14 cellular contexts compared by ENCODE assay signal in genomic region chrX:51891245-51891644, GRCh38. TPM values are rescaled to one million over a fixed set of nuclear protein-coding genes. Genes with fewer than 3 reads are reported as not detected.
DNase-seq lines count a peak whose midpoint lies in the region; ATAC-seq and TF ChIP-seq lines count a peak whose summit lies in the region.
"Had no signal": no experiment of that assay in that cellular context is flagged by ENCODE, and none has a peak within 500 bp of the region (broad histone marks: within the 10 kb centered on the region; RNA-seq: fewer than 3 reads in every experiment).

No MANE protein-coding gene starts in this region.

- intact Hi-C loops in left ventricle myocardium inferior (cut with micrococcal nuclease): no loop called here
- intact Hi-C loops in Right ventricle myocardium superior (cut with DNase I): no loop called here
- intact Hi-C loops in activated T-helper 1 cell treated with anti-CD3 and anti-CD28 coated beads, Interleukin-12 subunit alpha, Interleukin-12 subunit beta, Interleukin-2, Interleukin-4 antibody, amounts not matched to agents 30 ng/mL and 10 ng/mL and 1 ng/mL, durations not matched to agents 14 hours and 24 hours and 36 hours (cut with micrococcal nuclease): loop anchor here (5.0 kb wide), 1 partner anchor 1201 kb away; the partner anchor contains the start of gene KANTR

- H3K36me3 ChIP-seq in left ventricle myocardium inferior (no peaks in the 10 kb centered on the region), mesenchymal stem cell (ENCODE audit: control insufficient read depth in 1 of 2, insufficient read depth in 2 of 2, low read depth in 1 of 2, low read length in 2 of 2) (peaks cover 10 to 11% of the 10 kb centered on the region in 2 experiments)
- H3K36me3 ChIP-seq: Peyer's patch had no signal

- in situ Hi-C loops in ACHN (cut with HindIII; ENCODE audit: low pct_ligation_motif_present, low pct_unique_long_range_greater_than_20kb, low sequenced_read_pairs): no loop called here

- no peak overlapping the region for H3K27ac Mint-ChIP-seq in activated T-helper 1 cell treated with anti-CD3 and anti-CD28 coated beads, Interleukin-12 subunit alpha, Interleukin-12 subunit beta, Interleukin-2, Interleukin-4 antibody, amounts not matched to agents 30 ng/mL and 10 ng/mL and 1 ng/mL, durations not matched to agents 14 hours and 24 hours and 36 hours
- peak overlapping the region; percentile 62 for H3K27ac Mint-ChIP-seq in type B pancreatic cell

- peaks cover 22% of the 10 kb centered on the region for H3K4me1 Mint-ChIP-seq in activated T-helper 1 cell treated with anti-CD3 and anti-CD28 coated beads, Interleukin-12 subunit alpha, Interleukin-12 subunit beta, Interleukin-2, Interleukin-4 antibody, amounts not matched to agents 30 ng/mL and 10 ng/mL and 1 ng/mL, durations not matched to agents 14 hours and 24 hours and 36 hours (ENCODE audit: low read depth)
- peaks cover 9% of the 10 kb centered on the region for H3K4me1 Mint-ChIP-seq in type B pancreatic cell (ENCODE audit: unreplicated experiment)

- H3K36me3 Mint-ChIP-seq in activated T-helper 1 cell treated with anti-CD3 and anti-CD28 coated beads, Interleukin-12 subunit alpha, Interleukin-12 subunit beta, Interleukin-2, Interleukin-4 antibody, amounts not matched to agents 30 ng/mL and 10 ng/mL and 1 ng/mL, durations not matched to agents 14 hours and 24 hours and 36 hours (ENCODE audit: low read depth): peaks cover 2% of the 10 kb centered on the region
- H3K36me3 Mint-ChIP-seq in type B pancreatic cell: peaks cover 8% of the 10 kb centered on the region

- no CpG with 5 or more reads among the region's 1 CpG for WGBS in mesenchymal stem cell

- TF ChIP-seq CTCF in left ventricle myocardium inferior (IDR thresholded peaks at IDR 0.05; ENCODE audit: borderline replicate concordance): no peak
- TF ChIP-seq CTCF in type B pancreatic cell (conservative IDR thresholded peaks at IDR 0.05): no peak

- no peaks in the 10 kb centered on the region for H3K27me3 ChIP-seq in left ventricle myocardium inferior (ENCODE audit: low read depth)
- H3K27me3 ChIP-seq in mesenchymal stem cell (ENCODE audit: control insufficient read depth in 1 of 2, insufficient read depth in 1 of 2, low read length in 2 of 2): no peaks in the 10 kb centered on the region
- H3K27me3 ChIP-seq: Peyer's patch had no signal

- H2AK5ac ChIP-seq in mesenchymal stem cell (ENCODE audit: low read length, severe bottlenecking): no peak overlapping the region

- no peak overlapping the region for H3K4ac ChIP-seq in mesenchymal stem cell (ENCODE audit: low read depth in 1 of 2, low read length in 2 of 2)

- no peaks in the 10 kb centered on the region for H3K9me3 ChIP-seq in left ventricle myocardium inferior (replicated peaks)
- no peaks in the 10 kb centered on the region for H3K9me3 ChIP-seq in mesenchymal stem cell (ENCODE audit: control insufficient read depth, low read length)
- H3K9me3 ChIP-seq: Peyer's patch, psoas muscle had no signal

- no peak overlapping the region for H3K4me2 ChIP-seq in mesenchymal stem cell (ENCODE audit: low read length, poor library complexity, severe bottlenecking)

- ATAC-seq in Right ventricle myocardium superior (ENCODE audit: poor library complexity): no peak
- ATAC-seq: GM12878 had no signal

- H3K4me3 ChIP-seq in left ventricle myocardium inferior: no peak overlapping the region
- peak overlapping the region in 1 of 2 experiments; percentile 49 for H3K4me3 ChIP-seq in mesenchymal stem cell (ENCODE audit: insufficient read depth in 1 of 2, low read depth in 1 of 2, low read length in 2 of 2)
- H3K4me3 ChIP-seq: GM12878, Peyer's patch, psoas muscle had no signal

- H2BK15ac ChIP-seq in mesenchymal stem cell (ENCODE audit: low read depth, poor library complexity, severe bottlenecking): no peak overlapping the region

- no peak overlapping the region for H3K14ac ChIP-seq in mesenchymal stem cell (ENCODE audit: low read length in 2 of 2)

- H3K9me3 Mint-ChIP-seq in activated T-helper 1 cell treated with anti-CD3 and anti-CD28 coated beads, Interleukin-12 subunit alpha, Interleukin-12 subunit beta, Interleukin-2, Interleukin-4 antibody, amounts not matched to agents 30 ng/mL and 10 ng/mL and 1 ng/mL, durations not matched to agents 14 hours and 24 hours and 36 hours: no peaks in the 10 kb centered on the region
- no peaks in the 10 kb centered on the region for H3K9me3 Mint-ChIP-seq in type B pancreatic cell

- peaks cover 13% of the 10 kb centered on the region for H3K4me1 ChIP-seq in left ventricle myocardium inferior
- H3K4me1 ChIP-seq in mesenchymal stem cell (ENCODE audit: control insufficient read depth, insufficient read depth, low read depth, low read length): peaks cover 7% of the 10 kb centered on the region
- H3K4me1 ChIP-seq: Peyer's patch, psoas muscle had no signal

- no peak overlapping the region for H2AFZ ChIP-seq in mesenchymal stem cell (ENCODE audit: low read depth, low read length)

- DNase-seq in left ventricle myocardium inferior (no peak), Right ventricle myocardium superior (no peak), mesenchymal stem cell (no peak), type B pancreatic cell (ENCODE audit: extremely low spot score, unreplicated experiment) (no peak), ACHN (no peak), NCI-H1105 (lab: John Stamatoyannopoulos, UW) (no peak), ureter (ENCODE audit: low spot score) (no peak)
- DNase-seq in activated T-helper 1 cell treated with anti-CD3 and anti-CD28 coated beads, Interleukin-12 subunit alpha, Interleukin-12 subunit beta, Interleukin-2, Interleukin-4 antibody, amounts not matched to agents 30 ng/mL and 10 ng/mL and 1 ng/mL, durations not matched to agents 14 hours and 24 hours and 36 hours (ENCODE audit: low spot score): no peak
- DNase-seq: DND-41, NCI-H1436 treated with DMSO at 0.1 percent for 48 hours, T-helper 9 cell had no signal

- H4K91ac ChIP-seq in mesenchymal stem cell (ENCODE audit: low read length): no peak overlapping the region

- no peak overlapping the region for H3K18ac ChIP-seq in mesenchymal stem cell (ENCODE audit: low read depth in 1 of 2, low read length in 2 of 2)

- peak overlapping the region; percentile 70 for H3K9ac ChIP-seq in mesenchymal stem cell (ENCODE audit: low read length)

- no peaks in the 10 kb centered on the region for H3K79me1 ChIP-seq in mesenchymal stem cell (replicated peaks; ENCODE audit: low read length, poor library complexity, severe bottlenecking)

- H3K4me3 Mint-ChIP-seq in activated T-helper 1 cell treated with anti-CD3 and anti-CD28 coated beads, Interleukin-12 subunit alpha, Interleukin-12 subunit beta, Interleukin-2, Interleukin-4 antibody, amounts not matched to agents 30 ng/mL and 10 ng/mL and 1 ng/mL, durations not matched to agents 14 hours and 24 hours and 36 hours: peak overlapping the region; percentile 24
- peak overlapping the region; percentile 58 for H3K4me3 Mint-ChIP-seq in type B pancreatic cell

- no peak overlapping the region for H4K8ac ChIP-seq in mesenchymal stem cell (ENCODE audit: low read length)

- no peak overlapping the region for H2BK120ac ChIP-seq in mesenchymal stem cell (ENCODE audit: low read depth, low read length)

- H2BK5ac ChIP-seq in mesenchymal stem cell (ENCODE audit: low read depth, low read length, poor library complexity, severe bottlenecking): no peak overlapping the region

- no peaks in the 10 kb centered on the region for H3K27me3 Mint-ChIP-seq in activated T-helper 1 cell treated with anti-CD3 and anti-CD28 coated beads, Interleukin-12 subunit alpha, Interleukin-12 subunit beta, Interleukin-2, Interleukin-4 antibody, amounts not matched to agents 30 ng/mL and 10 ng/mL and 1 ng/mL, durations not matched to agents 14 hours and 24 hours and 36 hours (ENCODE audit: insufficient read depth)
- H3K27me3 Mint-ChIP-seq in type B pancreatic cell: peaks cover 3% of the 10 kb centered on the region

- H3K27ac ChIP-seq in left ventricle myocardium inferior (replicated peaks) (peak overlapping the region; percentile 57), mesenchymal stem cell (ENCODE audit: low read length, poor library complexity, severe bottlenecking) (no peak overlapping the region)
- H3K27ac ChIP-seq: psoas muscle had no signal

- no peak overlapping the region for H3K23ac ChIP-seq in mesenchymal stem cell (ENCODE audit: low read length in 2 of 2)

- no peak overlapping the region for H2BK12ac ChIP-seq in mesenchymal stem cell (ENCODE audit: low read length in 2 of 2)

RNA-seq across cellular contexts. Expression of gene MAGED1, which starts 2.2 kb away (rescaled TPM):
- 61.7 TPM for total RNA-seq in left ventricle myocardium inferior
- 54.8 TPM for total RNA-seq in Right ventricle myocardium superior
- total RNA-seq in activated T-helper 1 cell treated with anti-CD3 and anti-CD28 coated beads, Interleukin-12 subunit alpha, Interleukin-12 subunit beta, Interleukin-2, Interleukin-4 antibody, amounts not matched to agents 30 ng/mL and 10 ng/mL and 1 ng/mL, durations not matched to agents 14 hours and 24 hours and 36 hours: 32.7 and 34.8 TPM in 2 replicates
- 458 TPM for polyA plus RNA-seq in mesenchymal stem cell (2013, experiment 1 of 2)
- 448 TPM for polyA plus RNA-seq in mesenchymal stem cell (2013, experiment 2 of 2)
- 246 and 278 TPM in 2 replicates for total RNA-seq in type B pancreatic cell (ENCODE audit: low replicate concordance)
- total RNA-seq in ureter: 79.8 TPM
